ENCODE assay signal across 8 cellular contexts in genomic region chr2:95159690-95160449, GRCh38. TPM values are rescaled to one million over a fixed set of nuclear protein-coding genes. Genes with fewer than 3 reads are reported as not detected.
DNase-seq lines count a peak whose midpoint lies in the region; ATAC-seq and TF ChIP-seq lines count a peak whose summit lies in the region.

TSS of gene ZNF514 (minus strand) at chr2:95159848. CDS start at chr2:95153253, 6,595 bp downstream.

- H3K4me1 Mint-ChIP-seq in stimulated activated naive CD8-positive, alpha-beta T cell treated with anti-CD3 and anti-CD28 coated beads, Interleukin-15, Interleukin-2, amounts not matched to agents 100 ng/mL and 50 ng/mL, for 24 hours (ENCODE audit: low read depth) = peaks cover 19% of the 10 kb centered on the region

- no peaks in the 10 kb centered on the region for H4K20me1 ChIP-seq in neural cell (ENCODE audit: insufficient read depth)

- H3K4me3 Mint-ChIP-seq in stimulated activated naive CD8-positive, alpha-beta T cell treated with anti-CD3 and anti-CD28 coated beads, Interleukin-15, Interleukin-2, amounts not matched to agents 100 ng/mL and 50 ng/mL, for 24 hours = peak within 1 kb of the TSS; percentile 86

- H3K27me3 ChIP-seq in HUES64 (ENCODE audit: insufficient read depth, low read length) = peaks cover 22% of the 10 kb centered on the region
- H3K27me3 ChIP-seq in neural cell (ENCODE audit: insufficient read depth, low read depth, low read length) = no peaks in the 10 kb centered on the region

- no peaks in the 10 kb centered on the region for H3K9me3 ChIP-seq in HUES64 (ENCODE audit: insufficient read depth, low read depth, low read length)
- H3K9me3 ChIP-seq in neural cell (ENCODE audit: low read length) = no peaks in the 10 kb centered on the region

- H3K36me3 ChIP-seq in HUES64 (ENCODE audit: insufficient read depth, low read length) = peaks cover 17% of the 10 kb centered on the region
- no peaks in the 10 kb centered on the region for H3K36me3 ChIP-seq in neural cell (ENCODE audit: insufficient read depth, low read length)

- H3K36me3 Mint-ChIP-seq in stimulated activated naive CD8-positive, alpha-beta T cell treated with anti-CD3 and anti-CD28 coated beads, Interleukin-15, Interleukin-2, amounts not matched to agents 100 ng/mL and 50 ng/mL, for 24 hours (ENCODE audit: low read depth) = peaks cover 38% of the 10 kb centered on the region

- H3K4me1 ChIP-seq in HUES64 (ENCODE audit: insufficient read depth, low read length) = peaks cover 3% of the 10 kb centered on the region; the same call in 1 of the 2 replicates

- POLR2A ChIA-PET in RWPE1 (lab: Yijun Ruan, JAX; ENCODE audit: low non-redundant PET) = interaction anchor here (0.6 kb wide), 2 partner anchors 23 to 100 kb away, joined by 3 to 8 read pairs; no protein-coding TSS in a partner anchor

- no peak for TF ChIP-seq RAD21 in neural cell (conservative IDR thresholded peaks at IDR 0.05)

- peak within 1 kb of the TSS; percentile 97 for H3K4me3 ChIP-seq in HUES64 (ENCODE audit: low read length)
- H3K4me3 ChIP-seq in fibroblast of villous mesenchyme (ENCODE audit: low read depth, low read length) = peak within 1 kb of the TSS; percentile 81
- H3K4me3 ChIP-seq in neural cell (ENCODE audit: low read length) = peak within 1 kb of the TSS; percentile 94

- no peak for TF ChIP-seq CTCF in RWPE1 (conservative IDR thresholded peaks at IDR 0.05; ENCODE audit: low read depth)
- TF ChIP-seq CTCF in fibroblast of villous mesenchyme (IDR thresholded peaks at IDR 0.05; ENCODE audit: insufficient read depth, low read depth, low read length) = no peak
- no peak for TF ChIP-seq CTCF in neural cell (IDR thresholded peaks at IDR 0.05; ENCODE audit: poor library complexity, severe bottlenecking)

- H3K27ac ChIP-seq in HUES64 (ENCODE audit: low read depth, low read length) (no peak within 1 kb of the TSS), RWPE1 (peak within 1 kb of the TSS; percentile 78), neural cell (ENCODE audit: low read length) (peak within 1 kb of the TSS; percentile 58)

- CTCF ChIA-PET in RWPE1 (lab: Yijun Ruan, JAX) = interaction anchor here (0.6 to 0.8 kb wide), 3 partner anchors 10 to 228 kb away, joined by 3 to 4 read pairs (median 3); partner anchors contain the start of gene MRPS5

- no peaks in the 10 kb centered on the region for H3K9me2 ChIP-seq in neural cell (ENCODE audit: insufficient read depth, low read length)

- H3K27ac Mint-ChIP-seq in stimulated activated naive CD8-positive, alpha-beta T cell treated with anti-CD3 and anti-CD28 coated beads, Interleukin-15, Interleukin-2, amounts not matched to agents 100 ng/mL and 50 ng/mL, for 24 hours = peak within 1 kb of the TSS; percentile 71

- peak within 1 kb of the TSS; percentile 90 for H2AFZ ChIP-seq in neural cell (ENCODE audit: low read depth, low read length)

- H3K9me3 Mint-ChIP-seq in stimulated activated naive CD8-positive, alpha-beta T cell treated with anti-CD3 and anti-CD28 coated beads, Interleukin-15, Interleukin-2, amounts not matched to agents 100 ng/mL and 50 ng/mL, for 24 hours = peaks cover 8% of the 10 kb centered on the region

- DNase-seq in D341Med (ENCODE audit: low spot score) = peak; percentile 91
- DNase-seq in RWPE1 (ENCODE audit: low spot score) = peak; percentile 51
- DNase-seq in activated effector memory CD4-positive, alpha-beta T cell treated with anti-CD3 and anti-CD28 coated beads, Interleukin-2, amount 50 U/mL, for 16 hours = peak; percentile 92
- peak; percentile 77 for DNase-seq in fibroblast of villous mesenchyme (ENCODE audit: low read depth)

- H3K9ac ChIP-seq in HUES64 (ENCODE audit: low read depth, low read length) = peak within 1 kb of the TSS; percentile 76
- H3K9ac ChIP-seq in neural cell (ENCODE audit: low read length) = peak within 1 kb of the TSS; percentile 79

- peaks cover 5% of the 10 kb centered on the region for H3F3A ChIP-seq in neural cell (ENCODE audit: insufficient read depth, low read length, poor library complexity, severe bottlenecking)

- TF ChIP-seq EP300 in neural cell (conservative IDR thresholded peaks at IDR 0.05; ENCODE audit: poor library complexity, severe bottlenecking) = no peak

- peaks cover 9% of the 10 kb centered on the region for H3K79me2 ChIP-seq in neural cell (replicated peaks; ENCODE audit: insufficient read depth, low read length)

- H3K4me2 ChIP-seq in neural cell (ENCODE audit: low read length) = peak within 1 kb of the TSS; percentile 28

- WGBS in HUES64 = 9% methylated on average over 64 of the region's 64 CpGs

- ATAC-seq in GM21447 (IDR thresholded peaks at IDR 0.05; ENCODE audit: unreplicated experiment) = peak; percentile 82

- no peaks in the 10 kb centered on the region for H3K27me3 Mint-ChIP-seq in stimulated activated naive CD8-positive, alpha-beta T cell treated with anti-CD3 and anti-CD28 coated beads, Interleukin-15, Interleukin-2, amounts not matched to agents 100 ng/mL and 50 ng/mL, for 24 hours

TF ChIP-seq in neural cell, 6 proteins besides CTCF, POLR2A, EP300 and RAD21:
- no peak for TF ChIP-seq MXI1 (conservative IDR thresholded peaks at IDR 0.05; ENCODE audit: poor library complexity, severe bottlenecking)
- no peak for TF ChIP-seq SMC3 (conservative IDR thresholded peaks at IDR 0.05; ENCODE audit: poor library complexity)
- TF ChIP-seq REST (IDR thresholded peaks at IDR 0.05; ENCODE audit: borderline replicate concordance) = no peak
- no peak for TF ChIP-seq EZH2 (IDR thresholded peaks at IDR 0.05; ENCODE audit: borderline replicate concordance, insufficient read depth, low read length, poor library complexity, severe bottlenecking)
- TF ChIP-seq TAF1 (IDR thresholded peaks at IDR 0.05; ENCODE audit: low read depth) = no peak
- no peak for TF ChIP-seq POLR2AphosphoS5 (IDR thresholded peaks at IDR 0.05)

RNA-seq across cellular contexts. Expression of gene ZNF514, which starts in this region (rescaled TPM):
- 5.8 TPM for polyA plus RNA-seq in HUES64 (2013, experiment 1 of 2)
- 7.2 TPM for polyA plus RNA-seq in HUES64 (2013, experiment 2 of 2)
- total RNA-seq in fibroblast of villous mesenchyme = 10.8 and 12.6 TPM in 2 replicates
- polyA plus RNA-seq in neural cell = 32.8 and 39.8 TPM in 2 replicates
- polyA minus RNA-seq in neural cell = 30.9 and 32.2 TPM in 2 replicates
